ENCODE assay signal across 16 cellular contexts in the genomic region with DNA sequence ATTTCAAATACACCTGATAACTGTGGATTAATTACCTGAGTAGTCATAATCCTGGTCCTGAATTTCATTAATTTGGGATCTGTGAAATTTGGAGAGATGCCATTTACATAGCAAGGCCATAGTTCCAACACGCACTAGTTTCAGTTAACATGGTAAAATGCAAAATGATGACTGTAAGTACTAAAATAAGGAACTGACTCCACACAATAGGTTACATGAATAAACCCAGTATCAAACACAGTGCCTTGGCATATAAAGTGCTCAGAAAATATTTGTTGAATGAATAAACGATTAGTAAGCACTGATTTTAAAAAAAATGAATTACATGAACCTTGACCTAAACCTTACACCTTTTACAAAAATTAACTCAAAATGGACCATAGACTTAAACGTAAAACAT. TPM values are rescaled to one million over a fixed set of nuclear protein-coding genes. Genes with fewer than 3 reads are reported as not detected.
DNase-seq lines count a peak whose midpoint lies in the region; ATAC-seq, FAIRE-seq and TF ChIP-seq lines count a peak whose summit lies in the region.
"Had no signal": no experiment of that assay in that cellular context is flagged by ENCODE, and none has a peak within 500 bp of the region (broad histone marks: within the 10 kb centered on the region; RNA-seq: fewer than 3 reads in every experiment).

No MANE protein-coding gene starts in this region.

- peaks cover 55% of the 10 kb centered on the region for H3K4me1 Mint-ChIP-seq in activated T-cell treated with anti-CD3 and anti-CD28 coated beads, Interleukin-2, amount 50 U/mL, for 24 hours (ENCODE audit: low read depth)

- no peak overlapping the region for H3K4me3 Mint-ChIP-seq in activated T-cell treated with anti-CD3 and anti-CD28 coated beads, Interleukin-2, amount 50 U/mL, for 24 hours
- H3K4me3 Mint-ChIP-seq: B cell, IgD-negative memory B cell had no signal

- no peaks in the 10 kb centered on the region for H3K27me3 Mint-ChIP-seq in activated T-cell treated with anti-CD3 and anti-CD28 coated beads, Interleukin-2, amount 50 U/mL, for 24 hours
- H3K27me3 Mint-ChIP-seq: B cell; CD4-positive, alpha-beta memory T cell; IgD-negative memory B cell had no signal

- no peak overlapping the region for H3K27ac Mint-ChIP-seq in activated T-cell treated with anti-CD3 and anti-CD28 coated beads, Interleukin-2, amount 50 U/mL, for 24 hours
- H3K27ac Mint-ChIP-seq: B cell, IgD-negative memory B cell had no signal

- H3K27ac ChIP-seq in Panc1 (ENCODE audit: low read length), result no peak overlapping the region
- H3K27ac ChIP-seq: C4-2B had no signal

- no peaks in the 10 kb centered on the region for H3K9me3 ChIP-seq in Panc1 (ENCODE audit: control insufficient read depth, insufficient read depth, low read depth, low read length)

- no peak overlapping the region for H3K4me3 ChIP-seq in Panc1 (ENCODE audit: low read depth in 2 of 2, low read length in 2 of 2)

- peak; percentile 10 for TF ChIP-seq POLR2A in erythroblast (IDR thresholded peaks at IDR 0.05; ENCODE audit: low read length)

- intact Hi-C loops in Panc1 (cut with micrococcal nuclease; ENCODE audit: unreplicated experiment), result no loop called here
- intact Hi-C loops in Right ventricle myocardium inferior (cut with DNase I), result no loop called here

- POLR2A ChIA-PET in Panc1 (lab: Charles Lee), result no interaction called here

- DNase-seq in D721Med (ENCODE audit: insufficient read length, low spot score), result no peak
- peak; percentile 7 for DNase-seq in HCEC 1CT
- DNase-seq in Panc1 (ENCODE audit: low read depth, low spot score), result peak; percentile 1
- DNase-seq in erythroblast (lab: John Stamatoyannopoulos, UW), result no peak
- DNase-seq in activated T-cell treated with anti-CD3 and anti-CD28 coated beads, Interleukin-2, amount 50 U/mL, for 24 hours, result no peak
- no peak for DNase-seq in Right ventricle myocardium inferior (ENCODE audit: missing footprints)
- DNase-seq in islet precursor cell, result no peak
- DNase-seq: CD4-positive, alpha-beta memory T cell; DMS153; DMS79 treated with DMSO at 0.1 percent for 48 hours; EL had no signal

- BruUV-seq in Panc1 (replicated peaks; lab: Mats Ljungman, UMichigan), result no TSS peak

- no peaks in the 10 kb centered on the region for H3K27me3 ChIP-seq in Panc1 (ENCODE audit: control insufficient read depth, insufficient read depth, low read length)

- no peaks in the 10 kb centered on the region for H3K36me3 ChIP-seq in Panc1 (ENCODE audit: control insufficient read depth, insufficient read depth, low read length)

- ATAC-seq in Panc1, result no peak
- no peak for ATAC-seq in esophagus mucosa
- no peak for ATAC-seq in Right ventricle myocardium inferior

- H3K9me3 Mint-ChIP-seq in activated T-cell treated with anti-CD3 and anti-CD28 coated beads, Interleukin-2, amount 50 U/mL, for 24 hours, result no peaks in the 10 kb centered on the region
- H3K9me3 Mint-ChIP-seq: CD4-positive, alpha-beta memory T cell; IgD-negative memory B cell had no signal

- H3K4me1 ChIP-seq in Panc1 (ENCODE audit: control insufficient read depth, insufficient read depth, low read length), result no peaks in the 10 kb centered on the region

- peak; percentile 72 for FAIRE-seq in D721Med (lab: Jason Lieb, UNC)
- FAIRE-seq: H54 had no signal

- CTCF ChIA-PET in Panc1 (lab: Charles Lee), result no interaction called here

- TF ChIP-seq CTCF in D721Med (IDR thresholded peaks at IDR 0.05; ENCODE audit: insufficient read depth, missing control alignments) (no peak), Panc1 (IDR thresholded peaks at IDR 0.05) (no peak)

- in situ Hi-C loops in Panc1 (cut with HindIII; ENCODE audit: low pct_unique_long_range_greater_than_20kb, low sequenced_read_pairs), result no loop called here

- peaks cover 16% of the 10 kb centered on the region for H3K36me3 Mint-ChIP-seq in activated T-cell treated with anti-CD3 and anti-CD28 coated beads, Interleukin-2, amount 50 U/mL, for 24 hours (ENCODE audit: low read depth)

RNA-seq across cellular contexts. Expression of a gene that starts 9.0 kb away (rescaled TPM):
- total RNA-seq in Panc1 (2021; ENCODE audit: unreplicated experiment) (5.8 TPM), esophagus mucosa (21.9 TPM), Right ventricle myocardium inferior (25.9 TPM)
- polyA plus RNA-seq in Panc1 (2012; ENCODE audit: insufficient read length), result 4.7 TPM

RNA-seq across cellular contexts. Expression of a gene that starts 9.3 kb away (rescaled TPM):
- total RNA-seq in Panc1 (2021; ENCODE audit: unreplicated experiment) (9.8 TPM), esophagus mucosa (9.9 TPM), Right ventricle myocardium inferior (9.3 TPM)
- polyA plus RNA-seq in Panc1 (2012; ENCODE audit: insufficient read length), result 2.1 TPM

Comparison
In these comparisons a context has a peak if more than half of its experiments do, and no peak if none do; other contexts are left out.
1. DNase-seq: peak in HCEC 1CT (single experiment) and Panc1 (single experiment); none in D721Med (single experiment), erythroblast (0 of 2), activated T-cell treated with anti-CD3 and anti-CD28 coated beads, Interleukin-2, amount 50 U/mL, for 24 hours (single experiment), Right ventricle myocardium inferior (single experiment) and islet precursor cell (single experiment).